In the genomic region with DNA sequence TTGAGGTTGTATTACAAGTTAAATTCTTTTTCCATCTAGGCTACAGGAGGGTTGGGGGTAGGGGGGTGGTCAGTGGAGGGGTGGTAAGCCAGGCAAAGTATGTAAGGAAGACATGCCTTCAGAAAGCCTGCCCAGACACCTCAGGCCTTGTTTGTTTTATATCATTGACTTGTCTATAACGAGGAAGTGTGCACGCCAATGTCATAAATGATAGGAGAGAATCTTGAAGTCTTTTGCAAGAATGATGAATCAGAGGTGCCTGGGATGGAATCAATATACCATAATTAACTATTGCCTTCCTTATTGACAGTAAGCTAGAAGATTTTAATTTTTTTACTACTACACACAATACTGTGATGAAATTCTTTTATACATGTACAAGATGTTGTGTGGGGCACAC, we compare ENCODE assay signal across 10 cellular contexts.
"Had no signal": no experiment of that assay in that cellular context is flagged by ENCODE, and none has a peak within 500 bp of the region (broad histone marks: within the 10 kb centered on the region; RNA-seq: fewer than 3 reads in every experiment).

No MANE protein-coding gene starts in this region.

- H3K36me3 ChIP-seq: HAP-1 had no signal

- H3K4me1 ChIP-seq: HAP-1 had no signal

- ATAC-seq: GM23338, HCT116 had no signal

- DNase-seq: GM23248, GOT3, H7, H9, HCEC 1CT, HFFc6 had no signal

- H3K9me3 ChIP-seq: HAP-1 had no signal

- H3K27ac ChIP-seq: GM23248 had no signal

- FAIRE-seq: H1 had no signal

- H3K4me3 ChIP-seq: GM23248, GM23338, HAP-1 had no signal
